8 cellular contexts compared by ENCODE assay signal in genomic region chr20:47352332-47353223, GRCh38. TPM values are rescaled to one million over a fixed set of nuclear protein-coding genes. Genes with fewer than 3 reads are reported as not detected.
A peak's percentile ranks its signal among the peaks of the same experiment; 100 is the strongest.
DNase-seq lines count a peak whose midpoint lies in the region; ATAC-seq, FAIRE-seq and TF ChIP-seq lines count a peak whose summit lies in the region.

No MANE protein-coding gene starts in this region.

- TF ChIP-seq CTCF in H1 (IDR thresholded peaks at IDR 0.05; ENCODE audit: control extremely low read depth in 1 of 3, insufficient read depth in 1 of 3, low read depth in 1 of 3, low read length in 3 of 3) (no peak), neural cell (IDR thresholded peaks at IDR 0.05; ENCODE audit: poor library complexity, severe bottlenecking) (no peak)

- H3K23ac ChIP-seq in H1 (ENCODE audit: insufficient read length), result no peak overlapping the region

- peak overlapping the region; percentile 71; the same call in 1 of the 2 replicates for H3K18ac ChIP-seq in H1 (ENCODE audit: extremely low read depth, low read length)

- H3K9ac ChIP-seq in H1 (replicated peaks in 1 of 4; ENCODE audit: extremely low read depth in 1 of 4, low read depth in 3 of 4, low read length in 3 of 4), result peak overlapping the region in 3 of 4 experiments; percentile 20 to 55 (median 34); a peak in 5 of 7 replicates
- H3K9ac ChIP-seq in neural cell (ENCODE audit: low read length), result peak overlapping the region; percentile 49

- H3K4me1 ChIP-seq in H1 (replicated peaks in 1 of 4; ENCODE audit: control insufficient read depth in 3 of 4, insufficient read depth in 4 of 4, low read length in 3 of 4), result peaks cover 64 to 88% (median 70%) of the 10 kb centered on the region in 4 experiments

- no peak overlapping the region for H3K56ac ChIP-seq in H1 (replicated peaks; ENCODE audit: insufficient read length, low read depth, low read length)

- H3K27me3 ChIP-seq in H1 (replicated peaks in 1 of 4; ENCODE audit: control insufficient read depth in 3 of 4, extremely low read depth in 1 of 4, insufficient read depth in 3 of 4, low read length in 3 of 4) (no peaks in the 10 kb centered on the region), neural cell (ENCODE audit: insufficient read depth, low read depth, low read length) (no peaks in the 10 kb centered on the region)

- in situ Hi-C loops in G401 (cut with HindIII; ENCODE audit: low sequenced_read_pairs), result no loop called here

- no peak overlapping the region for H3K14ac ChIP-seq in H1 (ENCODE audit: insufficient read length)

- 63% methylated on average over 11 of the region's 13 CpGs; no CpG with 5 or more reads in 1 of the 2 experiments for WGBS in H1 (ENCODE audit: extremely low coverage in 1 of 2, insufficient coverage in 1 of 2, insufficient read length in 1 of 2, insufficient replicate concordance in 2 of 2, low coverage in 1 of 2, low lambda C conversion rate in 2 of 2, missing lambda C conversion rate in 1 of 2), 2 experiments

- H2BK5ac ChIP-seq in H1 (ENCODE audit: low read depth, low read length), result peak overlapping the region; percentile 76

- peaks cover 48 to 100% of the 10 kb centered on the region in 2 experiments for H3K79me2 ChIP-seq in H1 (ENCODE audit: control insufficient read depth in 1 of 2, insufficient read depth in 2 of 2, low read length in 2 of 2)
- H3K79me2 ChIP-seq in neural cell (replicated peaks; ENCODE audit: insufficient read depth, low read length), result peaks cover 67% of the 10 kb centered on the region

- ATAC-seq in HG03442 (IDR thresholded peaks at IDR 0.05; ENCODE audit: unreplicated experiment) (no peak), GM18502 (IDR thresholded peaks at IDR 0.05; ENCODE audit: poor library complexity, unreplicated experiment) (no peak)

- H4K5ac ChIP-seq in H1 (ENCODE audit: insufficient read length, low read depth, low read length), result peak overlapping the region; percentile 40

- peak overlapping the region; percentile 23 for H4K91ac ChIP-seq in H1 (replicated peaks; ENCODE audit: insufficient read length, low read length)

- no peaks in the 10 kb centered on the region for H3K9me2 ChIP-seq in neural cell (ENCODE audit: insufficient read depth, low read length)

- H3K27ac ChIP-seq in H1 (ENCODE audit: low read depth, low read length), result peak overlapping the region; percentile 88
- H3K27ac ChIP-seq in neural cell (ENCODE audit: low read length), result peak overlapping the region; percentile 60

- TF ChIP-seq EP300 in H1 (IDR thresholded peaks at IDR 0.05; ENCODE audit: borderline replicate concordance in 1 of 2, low read depth in 2 of 2, low read length in 2 of 2) (no peak), neural cell (conservative IDR thresholded peaks at IDR 0.05; ENCODE audit: poor library complexity, severe bottlenecking) (no peak)

- H2BK12ac ChIP-seq in H1 (ENCODE audit: low read depth, low read length), result peak overlapping the region; percentile 95; the same call in 1 of the 2 replicates

- H4K8ac ChIP-seq in H1 (ENCODE audit: extremely low read depth, insufficient read depth, low read length), result no peak overlapping the region

- peak overlapping the region; percentile 10 for H3K4ac ChIP-seq in H1 (replicated peaks; ENCODE audit: insufficient read length, low read depth, low read length)

- TF ChIP-seq RAD21 in H1 (IDR thresholded peaks at IDR 0.05 in 1 of 2, conservative IDR thresholded peaks at IDR 0.05 in 1 of 2; ENCODE audit: low read depth in 2 of 2, low read length in 2 of 2), result no peak
- no peak for TF ChIP-seq RAD21 in neural cell (conservative IDR thresholded peaks at IDR 0.05)

- H3K4me2 ChIP-seq in H1 (ENCODE audit: insufficient read depth in 1 of 2, low read depth in 2 of 2, low read length in 2 of 2) (peak overlapping the region; percentile 12 to 67), neural cell (ENCODE audit: low read length) (peak overlapping the region; percentile 74)

- CTCF ChIA-PET in H1 (lab: Charles Lee; ENCODE audit: partially characterized antibody), result interaction anchor here (0.5 to 2.8 kb wide), 9 partner anchors 8 to 80 kb away, joined by 3 to 13 read pairs (median 5); no protein-coding TSS in a partner anchor

- no peaks in the 10 kb centered on the region for H3K9me3 ChIP-seq in H1 (ENCODE audit: insufficient read depth in 2 of 2, low read depth in 1 of 2, low read length in 1 of 2)
- no peaks in the 10 kb centered on the region for H3K9me3 ChIP-seq in neural cell (ENCODE audit: low read length)

- peak; percentile 84 for DNase-seq in G401 (ENCODE audit: low spot score)
- peak; percentile 63 for DNase-seq in NCI-H82 (lab: John Stamatoyannopoulos, UW)
- no peak for DNase-seq in H1 (ENCODE audit: low read depth in 1 of 2, low spot score in 2 of 2)
- no peak for DNase-seq in stimulated activated CD4-positive, alpha-beta T cell treated with anti-CD3 and anti-CD28 coated beads, Interleukin-4, amount 100 ng/mL, for 1 hour
- DNase-seq in NCI-H2171 treated with DMSO at 0.1 percent for 48 hours (lab: John Stamatoyannopoulos, UW), result no peak

- H2BK15ac ChIP-seq in H1 (ENCODE audit: low read length), result no peak overlapping the region

- peaks cover under 1% of the 10 kb centered on the region; the same call in 1 of the 2 replicates for H3K79me1 ChIP-seq in H1 (ENCODE audit: low read depth, low read length)

- FAIRE-seq in H1 (lab: Jason Lieb, UNC), result no peak

- H2AK5ac ChIP-seq in H1 (ENCODE audit: low read depth, low read length), result peak overlapping the region; percentile 29; the same call in 1 of the 2 replicates

- H3K36me3 ChIP-seq in H1 (ENCODE audit: control insufficient read depth in 2 of 4, insufficient read depth in 4 of 4, low read length in 3 of 4), result peaks cover 0 to 25% (median 0%) of the 10 kb centered on the region in 4 experiments; a peak in 2 of 8 replicates
- H3K36me3 ChIP-seq in neural cell (ENCODE audit: insufficient read depth, low read length), result no peaks in the 10 kb centered on the region

- H2BK120ac ChIP-seq in H1 (replicated peaks; ENCODE audit: low read depth, low read length), result peak overlapping the region; percentile 5

- peaks cover 7% of the 10 kb centered on the region for H3F3A ChIP-seq in neural cell (ENCODE audit: insufficient read depth, low read length, poor library complexity, severe bottlenecking)

- TF ChIP-seq POLR2A in H1 (IDR thresholded peaks at IDR 0.05; ENCODE audit: control extremely low read depth in 1 of 2, low read depth in 2 of 2, low read length in 2 of 2), result no peak

- H2BK20ac ChIP-seq in H1 (ENCODE audit: low read length), result peak overlapping the region; percentile 4; the same call in 1 of the 2 replicates

- H2AFZ ChIP-seq in H1 (ENCODE audit: low read length), result no peak overlapping the region
- peak overlapping the region; percentile 10 for H2AFZ ChIP-seq in neural cell (ENCODE audit: low read depth, low read length)

- POLR2A ChIA-PET in H1 (lab: Charles Lee; ENCODE audit: partially characterized antibody), result interaction anchor here (1.0 to 42.1 kb wide), 8 partner anchors 9 to 102 kb away, joined by 3 to 1191 read pairs (median 6); partner anchors contain the start of gene ZMYND8

- H4K20me1 ChIP-seq in H1 (replicated peaks in 1 of 2; ENCODE audit: control insufficient read depth in 1 of 2, insufficient read depth in 2 of 2, low read length in 2 of 2) (no peaks in the 10 kb centered on the region), neural cell (ENCODE audit: insufficient read depth) (no peaks in the 10 kb centered on the region)

- H3K23me2 ChIP-seq in H1 (ENCODE audit: low read depth, low read length), result no peaks in the 10 kb centered on the region; the same call in 1 of the 2 replicates

- peak overlapping the region in 1 of 4 experiments; percentile 37; a peak in 2 of 8 replicates for H3K4me3 ChIP-seq in H1 (ENCODE audit: extremely low read depth in 1 of 4, insufficient read depth in 2 of 4, low read depth in 3 of 4, low read length in 4 of 4)
- H3K4me3 ChIP-seq in neural cell (ENCODE audit: low read length), result peak overlapping the region; percentile 58

TF ChIP-seq in H1, 55 proteins besides CTCF, POLR2A, EP300 and RAD21 (continues in another document):
- TF ChIP-seq ATF2 (IDR thresholded peaks at IDR 0.05; ENCODE audit: low read length) (no peak), SP4 (IDR thresholded peaks at IDR 0.05; ENCODE audit: low read length) (no peak), CBX5 (IDR thresholded peaks at IDR 0.05; ENCODE audit: low read depth, low read length) (no peak)

TF ChIP-seq in neural cell, 6 proteins besides CTCF, POLR2A, EP300 and RAD21 (continues in another document):
- TF ChIP-seq SMC3 (conservative IDR thresholded peaks at IDR 0.05; ENCODE audit: poor library complexity), result no peak
- TF ChIP-seq POLR2AphosphoS5 (IDR thresholded peaks at IDR 0.05), result no peak
- TF ChIP-seq EZH2 (IDR thresholded peaks at IDR 0.05; ENCODE audit: borderline replicate concordance, insufficient read depth, low read length, poor library complexity, severe bottlenecking), result no peak
- no peak for TF ChIP-seq TAF1 (IDR thresholded peaks at IDR 0.05; ENCODE audit: low read depth)

RNA-seq across cellular contexts. Expression of gene ZMYND8, which starts 3.9 kb away (rescaled TPM):
- 21.5 and 24.7 TPM in 2 replicates for total RNA-seq in G401 (2014; rRNA removed; shearing (Covaris generic))
- 163 TPM in 2 replicates for total RNA-seq in H1 (2021; fragmentation: NEBNext Ultra II Directional; extraction: Animal tissue kit (Norgen Biotek cat#: 25700))
- 50.5 and 58.5 TPM in 2 replicates for polyA plus RNA-seq in H1 (2011; rRNA removed)
- polyA plus RNA-seq in H1 (2011; cell fraction: cytosol; rRNA removed), result 66.1 TPM
- polyA plus RNA-seq in H1 (2011; cell fraction: nucleus; rRNA removed), result 123 TPM
- 71.7 to 113 TPM (median 77.5 TPM) in 4 replicates for polyA plus RNA-seq in H1 (2012, experiment 1 of 2)
- polyA plus RNA-seq in H1 (2012, experiment 2 of 2), result 9.8 TPM
- 70.7 TPM for polyA plus RNA-seq in H1 (2013, experiment 1 of 2)
- 69.6 TPM for polyA plus RNA-seq in H1 (2013, experiment 2 of 2)
- 67.9 and 102 TPM in 2 replicates for polyA minus RNA-seq in H1 (2011; rRNA and poly(A)+ RNA removed)
- 53.2 TPM for polyA minus RNA-seq in H1 (2011; cell fraction: cytosol; rRNA and poly(A)+ RNA removed)
- polyA minus RNA-seq in H1 (2011; cell fraction: nucleus; rRNA and poly(A)+ RNA removed), result 91.2 TPM
- polyA plus RNA-seq in neural cell, result 16.8 and 20.5 TPM in 2 replicates
- polyA minus RNA-seq in neural cell, result 35.3 and 42.6 TPM in 2 replicates

Comparison
In these comparisons a context has a peak if more than half of its experiments do, and no peak if none do; other contexts are left out.
1. DNase-seq: peak in G401 (single experiment) and NCI-H82 (single experiment); none in H1 (0 of 2), stimulated activated CD4-positive, alpha-beta T cell treated with anti-CD3 and anti-CD28 coated beads, Interleukin-4, amount 100 ng/mL, for 1 hour (single experiment) and NCI-H2171 treated with DMSO at 0.1 percent for 48 hours (single experiment).